24 cellular contexts compared by ENCODE assay signal in genomic region chr1:230049731-230050130, GRCh38. TPM values are rescaled to one million over a fixed set of nuclear protein-coding genes. Genes with fewer than 3 reads are reported as not detected.
DNase-seq lines count a peak whose midpoint lies in the region; ATAC-seq and TF ChIP-seq lines count a peak whose summit lies in the region.
"Had no signal": no experiment of that assay in that cellular context is flagged by ENCODE, and none has a peak within 500 bp of the region (broad histone marks: within the 10 kb centered on the region; RNA-seq: fewer than 3 reads in every experiment).

No MANE protein-coding gene starts in this region.

- intact Hi-C loops in Right ventricle myocardium inferior (cut with DNase I) (no loop called here), right cardiac atrium (cut with DNase I) (no loop called here), psoas muscle (cut with DNase I) (no loop called here), upper lobe of right lung (cut with DNase I) (no loop called here)

- peak; percentile 30 for DNase-seq in DMS153 (lab: John Stamatoyannopoulos, UW)
- DNase-seq in DMS153 treated with DMSO at 0.1 percent for 48 hours (lab: John Stamatoyannopoulos, UW; ENCODE audit: unreplicated experiment): no peak
- no peak for DNase-seq in Right ventricle myocardium inferior (ENCODE audit: missing footprints)
- no peak for DNase-seq in right cardiac atrium
- peak; percentile 26 to 45 for DNase-seq in SHP77 (lab: John Stamatoyannopoulos, UW)
- no peak for DNase-seq in psoas muscle
- DNase-seq in upper lobe of right lung: no peak
- no peak for DNase-seq in dedifferentiated amniotic fluid mesenchymal stem cell (ENCODE audit: extremely low spot score)
- DNase-seq: CD8-positive, alpha-beta T cell; DMS 273 treated with DMSO at 0.1 percent for 48 hours; H7; Kasumi-1; MV-4-11; NCI-H1105 treated with DMSO at 0.1 percent for 48 hours; NCI-H146; NCI-H2081 treated with DMSO at 0.1 percent for 48 hours; NCI-H524; NCI-H748 treated with DMSO at 0.1 percent for 48 hours; PC-9; SIG-M5 had no signal

- H3K36me3 ChIP-seq in psoas muscle (ENCODE audit: insufficient read depth in 1 of 2, low read depth in 1 of 2): no peaks in the 10 kb centered on the region
- no peaks in the 10 kb centered on the region for H3K36me3 ChIP-seq in upper lobe of right lung

- WGBS in right cardiac atrium: 23% methylated on average over 2 of the region's 2 CpGs
- WGBS in psoas muscle, 3 donors: 56 to 67% (median 61%) methylated on average over 2 of the region's 2 CpGs

- H3K9me3 ChIP-seq in right cardiac atrium (ENCODE audit: control insufficient read depth, low read length) (no peaks in the 10 kb centered on the region), psoas muscle (no peaks in the 10 kb centered on the region), upper lobe of right lung (no peaks in the 10 kb centered on the region)

- no peaks in the 10 kb centered on the region for H3K27me3 ChIP-seq in right cardiac atrium (ENCODE audit: control insufficient read depth, insufficient read depth)
- no peaks in the 10 kb centered on the region for H3K27me3 ChIP-seq in psoas muscle (ENCODE audit: insufficient read depth in 3 of 3, low read length in 2 of 3)
- H3K27me3 ChIP-seq in upper lobe of right lung: no peaks in the 10 kb centered on the region

- H3K4me1 ChIP-seq in right cardiac atrium (ENCODE audit: control insufficient read depth, insufficient read depth, low read length) (no peaks in the 10 kb centered on the region), psoas muscle (no peaks in the 10 kb centered on the region), upper lobe of right lung (no peaks in the 10 kb centered on the region)

- TF ChIP-seq CTCF in psoas muscle (IDR thresholded peaks at IDR 0.05) (no peak), upper lobe of right lung (IDR thresholded peaks at IDR 0.05) (no peak)

- H3K27ac ChIP-seq in right cardiac atrium (ENCODE audit: low read length): no peak overlapping the region
- H3K27ac ChIP-seq in psoas muscle: no peak overlapping the region
- no peak overlapping the region for H3K27ac ChIP-seq in upper lobe of right lung
- H3K27ac ChIP-seq: 22Rv1, C4-2B, PC-9, SK-N-MC had no signal

- peak; percentile 27 for ATAC-seq in Right ventricle myocardium inferior
- ATAC-seq in right cardiac atrium: no peak
- peak in 3 of 4 donors; percentile 42 to 68 (median 68) for ATAC-seq in psoas muscle
- ATAC-seq in upper lobe of right lung: no peak
- ATAC-seq: CD8-positive, alpha-beta T cell; HepG2 had no signal

- H3K4me3 ChIP-seq in right cardiac atrium (ENCODE audit: low read length) (no peak overlapping the region), psoas muscle (no peak overlapping the region), upper lobe of right lung (no peak overlapping the region)
- H3K4me3 ChIP-seq: PC-9, SK-N-MC had no signal

RNA-seq across cellular contexts. Expression of gene GALNT2, which starts 17.3 kb away (rescaled TPM):
- total RNA-seq in Right ventricle myocardium inferior (29.2 TPM), right cardiac atrium (10 to 100 TPM; 36.8 to 45.5 (median 40.5) TPM), psoas muscle (10 to 100 TPM; 49.4 to 88.7 (median 79.6) TPM), upper lobe of right lung (55.1 TPM)
- polyA plus RNA-seq in right cardiac atrium (27.4 TPM), psoas muscle (10 to 100 TPM; 43.7 to 77.0 (median 63.8) TPM)

Comparison
In these comparisons a context has a peak if more than half of its experiments do, and no peak if none do; other contexts are left out.
1. DNase-seq: peak in DMS153 (single experiment) and SHP77 (2 of 2); none in DMS153 treated with DMSO at 0.1 percent for 48 hours (single experiment), Right ventricle myocardium inferior (single experiment), right cardiac atrium (0 of 3), psoas muscle (0 of 2), upper lobe of right lung (single experiment) and dedifferentiated amniotic fluid mesenchymal stem cell (single experiment).
2. ATAC-seq: peak in Right ventricle myocardium inferior (single experiment) and psoas muscle (3 of 4); none in right cardiac atrium (0 of 2) and upper lobe of right lung (single experiment).